In genomic region chr1:151492120-151492519, GRCh38 we compare ENCODE assay signal across 23 cellular contexts. TPM values are rescaled to one million over a fixed set of nuclear protein-coding genes. Genes with fewer than 3 reads are reported as not detected.
A peak's percentile ranks its signal among the peaks of the same experiment; 100 is the strongest.
DNase-seq lines count a peak whose midpoint lies in the region; ATAC-seq, FAIRE-seq and TF ChIP-seq lines count a peak whose summit lies in the region.
"Had no signal": no experiment of that assay in that cellular context is flagged by ENCODE, and none has a peak within 500 bp of the region (broad histone marks: within the 10 kb centered on the region; RNA-seq: fewer than 3 reads in every experiment).

No MANE protein-coding gene starts in this region.

- TF ChIP-seq POLR2A in HepG2 (IDR thresholded peaks at IDR 0.05; ENCODE audit: insufficient read depth in 1 of 2, low read depth in 2 of 2, low read length in 2 of 2) (no peak), right lobe of liver (IDR thresholded peaks at IDR 0.05) (no peak)

- H3K27me3 ChIP-seq in HepG2 (ENCODE audit: control insufficient read depth in 1 of 2, insufficient read depth in 2 of 2, low read length in 2 of 2), result no peaks in the 10 kb centered on the region
- H3K27me3 ChIP-seq in right lobe of liver, result no peaks in the 10 kb centered on the region
- H3K27me3 ChIP-seq in neuronal stem cell (ENCODE audit: control insufficient read depth in 3 of 3, insufficient read depth in 3 of 3, low read depth in 1 of 3, low read length in 3 of 3), result peaks cover 0 to 2% (median 0%) of the 10 kb centered on the region in 3 experiments
- H3K27me3 ChIP-seq: BLaER1, MG63, SJSA1 had no signal

- TF ChIP-seq RAD21 in HepG2 (CRISPR knock-in tag; IDR thresholded peaks at IDR 0.05), result no peak

- no peak overlapping the region for H3K18ac ChIP-seq in neuronal stem cell (ENCODE audit: low read length)

- no peaks in the 10 kb centered on the region for H4K20me1 ChIP-seq in HepG2 (ENCODE audit: insufficient read depth, low read length)
- H4K20me1 ChIP-seq: BLaER1 had no signal

- no peak overlapping the region for H3K4me3 Mint-ChIP-seq in endothelial cell (ENCODE audit: unreplicated experiment)
- H3K4me3 Mint-ChIP-seq: CD4-positive, alpha-beta T cell had no signal

- peaks cover 3% of the 10 kb centered on the region for H3K27me3 Mint-ChIP-seq in endothelial cell (ENCODE audit: unreplicated experiment)
- H3K27me3 Mint-ChIP-seq: CD4-positive, alpha-beta T cell had no signal

- no peak overlapping the region for H2AFZ ChIP-seq in HepG2 (ENCODE audit: low read length)
- H2AFZ ChIP-seq in neuronal stem cell (ENCODE audit: low read length), result no peak overlapping the region

- CTCF ChIA-PET in HepG2 (lab: Yijun Ruan, JAX; ENCODE audit: low intra/inter-chr PET ratio, low total read pairs), result no interaction called here

- no peaks in the 10 kb centered on the region for H3K79me2 ChIP-seq in HepG2 (ENCODE audit: insufficient read depth, low read length)

- H3K9me3 Mint-ChIP-seq in endothelial cell (ENCODE audit: unreplicated experiment), result no peaks in the 10 kb centered on the region
- H3K9me3 Mint-ChIP-seq: CD4-positive, alpha-beta T cell had no signal

- no peak overlapping the region for H2BK5ac ChIP-seq in neuronal stem cell (ENCODE audit: low read length)

- 0% methylated on average over 1 of the region's 1 CpG for WGBS in HepG2 (ENCODE audit: low lambda C conversion rate)
- WGBS in right lobe of liver (ENCODE audit: insufficient coverage, low coverage, low lambda C conversion rate, missing lambda C conversion rate), result 57% methylated on average over 1 of the region's 1 CpG
- no CpG with 5 or more reads among the region's 1 CpG for WGBS in neuronal stem cell (ENCODE audit: extremely low coverage in 2 of 2, insufficient read length in 2 of 2, insufficient replicate concordance in 1 of 2), 2 donors

- H3K36me3 Mint-ChIP-seq in endothelial cell (ENCODE audit: low read depth, unreplicated experiment), result no peaks in the 10 kb centered on the region

- no peak overlapping the region for H3K4me3 ChIP-seq in HepG2 (replicated peaks in 1 of 3; ENCODE audit: insufficient read depth in 1 of 3, low read depth in 2 of 3, low read length in 3 of 3)
- H3K4me3 ChIP-seq in right lobe of liver, result no peak overlapping the region
- no peak overlapping the region for H3K4me3 ChIP-seq in neuronal stem cell (ENCODE audit: low read length in 2 of 2)
- H3K4me3 ChIP-seq: BLaER1, MG63, SJSA1 had no signal

- H3K4me1 Mint-ChIP-seq in endothelial cell (ENCODE audit: unreplicated experiment), result peaks cover 35% of the 10 kb centered on the region

- TF ChIP-seq CTCF in HepG2 (CRISPR knock-in tag; IDR thresholded peaks at IDR 0.05), result no peak
- TF ChIP-seq CTCF in right lobe of liver (IDR thresholded peaks at IDR 0.05), result no peak
- TF ChIP-seq CTCF in endothelial cell (IDR thresholded peaks at IDR 0.05; ENCODE audit: unreplicated experiment), result no peak

- H3K27ac ChIP-seq in HepG2 (ENCODE audit: extremely low read length, insufficient read depth, low read length) (no peak overlapping the region), right lobe of liver (no peak overlapping the region), neuronal stem cell (replicated peaks; ENCODE audit: low read length) (no peak overlapping the region)
- H3K27ac ChIP-seq: BLaER1, HL-60, SJSA1 had no signal

- in situ Hi-C loops in HepG2 (cut with HindIII; ENCODE audit: extremely low pct_ligation_motif_present, low pct_unique_long_range_greater_than_20kb), result no loop called here

- H3K27ac Mint-ChIP-seq in endothelial cell (ENCODE audit: unreplicated experiment), result peak overlapping the region; percentile 95
- H3K27ac Mint-ChIP-seq: CD4-positive, alpha-beta T cell had no signal

- no peak for TF ChIP-seq EP300 in HepG2 (IDR thresholded peaks at IDR 0.05; ENCODE audit: low read depth in 2 of 2, low read length in 2 of 2)
- TF ChIP-seq EP300 in HepG2 (CRISPR knock-in tag; IDR thresholded peaks at IDR 0.05; ENCODE audit: borderline replicate concordance), result no peak

- no peak overlapping the region for H2BK12ac ChIP-seq in neuronal stem cell (ENCODE audit: low read length)

- H3K36me3 ChIP-seq in HepG2 (replicated peaks in 1 of 2; ENCODE audit: control insufficient read depth in 1 of 2, insufficient read depth in 2 of 2, low read length in 2 of 2) (no peaks in the 10 kb centered on the region), right lobe of liver (no peaks in the 10 kb centered on the region), neuronal stem cell (replicated peaks in 1 of 2; ENCODE audit: control insufficient read depth in 2 of 2, insufficient read depth in 2 of 2, low read length in 2 of 2) (no peaks in the 10 kb centered on the region)
- H3K36me3 ChIP-seq: BLaER1, MG63, SJSA1 had no signal

- H3K4me1 ChIP-seq in HepG2 (ENCODE audit: insufficient read depth, low read length) (peaks cover 28% of the 10 kb centered on the region), right lobe of liver (no peaks in the 10 kb centered on the region), neuronal stem cell (ENCODE audit: control insufficient read depth in 2 of 2, insufficient read depth in 1 of 2, low read depth in 1 of 2, low read length in 2 of 2) (peaks cover 3 to 7% of the 10 kb centered on the region in 2 donors)
- H3K4me1 ChIP-seq: BLaER1 had no signal

- H3K9me3 ChIP-seq in HepG2 (ENCODE audit: low read length) (no peaks in the 10 kb centered on the region), right lobe of liver (no peaks in the 10 kb centered on the region), neuronal stem cell (replicated peaks in 1 of 2; ENCODE audit: control insufficient read depth in 2 of 2, insufficient read depth in 1 of 2, low read depth in 1 of 2, low read length in 2 of 2) (no peaks in the 10 kb centered on the region)
- H3K9me3 ChIP-seq: BLaER1, MG63, SJSA1 had no signal

- H3K4ac ChIP-seq in neuronal stem cell (ENCODE audit: low read length), result no peak overlapping the region

- H3K4me2 ChIP-seq in HepG2 (ENCODE audit: low read depth, low read length), result no peak overlapping the region
- H3K4me2 ChIP-seq in neuronal stem cell (ENCODE audit: insufficient read depth, low read length, poor library complexity, severe bottlenecking), result no peak overlapping the region
- H3K4me2 ChIP-seq: BLaER1 had no signal

- no peak for FAIRE-seq in HepG2 (lab: Jason Lieb, UNC)
- FAIRE-seq: GM19239 had no signal

- H2BK15ac ChIP-seq in neuronal stem cell (ENCODE audit: low read length), result no peak overlapping the region

- POLR2A ChIA-PET in HepG2 (lab: Yijun Ruan, JAX), result no interaction called here

- ATAC-seq in HepG2, result no peak; the same call in 2 of the 3 replicates
- ATAC-seq in right lobe of liver, result no peak
- no peak for ATAC-seq in HG02885 (IDR thresholded peaks at IDR 0.05; ENCODE audit: poor library complexity, unreplicated experiment)
- ATAC-seq: HCT116 had no signal

- H2BK120ac ChIP-seq in neuronal stem cell (ENCODE audit: low read depth, low read length), result no peak overlapping the region

- no peak overlapping the region for H4K8ac ChIP-seq in neuronal stem cell (ENCODE audit: low read depth, low read length)

- BruUV-seq in HepG2 (replicated peaks; lab: Mats Ljungman, UMichigan), result no TSS peak

- intact Hi-C loops in HepG2 (cut with micrococcal nuclease; ENCODE audit: unreplicated experiment) (no loop called here), right lobe of liver (cut with DNase I) (no loop called here)

- H3K23ac ChIP-seq in neuronal stem cell (ENCODE audit: low read depth, low read length, poor library complexity), result no peak overlapping the region

- H2AK5ac ChIP-seq in neuronal stem cell (ENCODE audit: low read depth, low read length), result no peak overlapping the region

- H4K91ac ChIP-seq in neuronal stem cell (ENCODE audit: low read depth, low read length, poor library complexity), result no peak overlapping the region

- H3K9ac ChIP-seq in HepG2 (ENCODE audit: insufficient read depth, low read depth, low read length) (no peak overlapping the region), neuronal stem cell (ENCODE audit: low read depth, low read length, poor library complexity) (no peak overlapping the region)
- H3K9ac ChIP-seq: BLaER1 had no signal

- no peak overlapping the region for H3K14ac ChIP-seq in neuronal stem cell (ENCODE audit: low read length)

- DNase-seq in HepG2 (ENCODE audit: low spot score) (no peak), right lobe of liver (no peak), OCI-M1 (lab: John Stamatoyannopoulos, UW) (peak; percentile 51), endothelial cell (ENCODE audit: low spot score) (no peak), pons (ENCODE audit: low spot score) (no peak), neuronal stem cell (ENCODE audit: low spot score) (no peak)
- no peak for DNase-seq in stimulated activated CD4-positive, alpha-beta T cell treated with anti-CD3 and anti-CD28 coated beads, Interleukin-4, amount 100 ng/mL, for 1 hour
- DNase-seq: CD4-positive, alpha-beta T cell; KBM-7; MG63; NCI-H1105 treated with DMSO at 0.1 percent for 48 hours; NCI-H146; NCI-H1930; NCI-H2227 treated with DMSO at 0.1 percent for 48 hours; NCI-H526 treated with DMSO at 0.1 percent for 48 hours; Right ventricle myocardium superior; RPMI8226 had no signal

- no peaks in the 10 kb centered on the region for H3K79me1 ChIP-seq in neuronal stem cell (ENCODE audit: low read depth, low read length)

RNA-seq across cellular contexts. Expression of gene CGN, which starts 19.1 kb away (rescaled TPM):
- total RNA-seq in HepG2 (2016; rRNA removed; fragmentation: Illumina TruSeq; extraction: Trizol) (0.24 and 0.75 TPM in 2 replicates), right lobe of liver (10 to 100 TPM; 15.9 to 65.4 (median 38.6) TPM), endothelial cell (ENCODE audit: unreplicated experiment) (50.7 TPM)
- total RNA-seq in HepG2 (2016; cell fraction: cytosol; rRNA removed; fragmentation: Illumina TruSeq; extraction: Trizol; ENCODE audit: low read depth), result 0.20 and 0.88 TPM in 2 replicates
- 0.10 and 0.67 TPM in 2 replicates for total RNA-seq in HepG2 (2016; cell fraction: insoluble cytoplasmic fraction; rRNA removed; fragmentation: Illumina TruSeq; extraction: Trizol)
- 0.19 and 0.28 TPM in 2 replicates for total RNA-seq in HepG2 (2016; cell fraction: membrane; rRNA removed; fragmentation: Illumina TruSeq; extraction: Trizol)
- 1.3 and 1.6 TPM in 2 replicates for total RNA-seq in HepG2 (2016; cell fraction: nucleus; rRNA removed; fragmentation: Illumina TruSeq; extraction: Trizol)
- polyA plus RNA-seq in HepG2 (2011; rRNA removed), result 0.81 and 1.1 TPM in 2 replicates
- polyA plus RNA-seq in HepG2 (2011; cell fraction: cytosol; rRNA removed), result 0.18 and 0.21 TPM in 2 replicates
- polyA plus RNA-seq in HepG2 (2011; cell fraction: nucleus; rRNA removed), result 3.8 TPM in 2 replicates
- 1.7 and 3.2 TPM in 2 replicates for polyA plus RNA-seq in HepG2 (2012)
- polyA plus RNA-seq in HepG2 (2016; cell fraction: cytosol; fragmentation: Illumina TruSeq; extraction: Trizol; ENCODE audit: low read depth), result 0.03 TPM in 1 of 2 replicates, not detected in the other
- 0.27 and 0.43 TPM in 2 replicates for polyA plus RNA-seq in HepG2 (2016; cell fraction: insoluble cytoplasmic fraction; fragmentation: Illumina TruSeq; extraction: Trizol; ENCODE audit: low read depth)
- 0.03 and 0.10 TPM in 2 replicates for polyA plus RNA-seq in HepG2 (2016; cell fraction: membrane; fragmentation: Illumina TruSeq; extraction: Trizol; ENCODE audit: low read depth)
- 2.3 and 2.8 TPM in 2 replicates for polyA plus RNA-seq in HepG2 (2016; cell fraction: nucleus; fragmentation: Illumina TruSeq; extraction: Trizol; ENCODE audit: insufficient read depth, low read depth)
- polyA minus RNA-seq in HepG2 (2011; rRNA and poly(A)+ RNA removed; ENCODE audit: low replicate concordance), result 0.63 and 2.7 TPM in 2 replicates
- polyA minus RNA-seq in HepG2 (2011; cell fraction: cytosol; rRNA and poly(A)+ RNA removed), result 0.70 TPM in 1 of 2 replicates, not detected in the other
- 2.7 and 3.9 TPM in 2 replicates for polyA minus RNA-seq in HepG2 (2011; cell fraction: nucleus; rRNA and poly(A)+ RNA removed)
- 5.6 TPM for polyA plus RNA-seq in neuronal stem cell (2013, experiment 1 of 2)
- polyA plus RNA-seq in neuronal stem cell (2013, experiment 2 of 2), result 5.6 TPM

RNA-seq across cellular contexts. Expression of gene POGZ, which starts 32.8 kb away (rescaled TPM):
- total RNA-seq in HepG2 (2016; rRNA removed; fragmentation: Illumina TruSeq; extraction: Trizol), result 15.3 and 17.1 TPM in 2 replicates
- total RNA-seq in HepG2 (2016; cell fraction: cytosol; rRNA removed; fragmentation: Illumina TruSeq; extraction: Trizol; ENCODE audit: low read depth), result 3.4 and 3.9 TPM in 2 replicates
- total RNA-seq in HepG2 (2016; cell fraction: insoluble cytoplasmic fraction; rRNA removed; fragmentation: Illumina TruSeq; extraction: Trizol), result 14.3 and 16.4 TPM in 2 replicates
- 7.3 and 9.4 TPM in 2 replicates for total RNA-seq in HepG2 (2016; cell fraction: membrane; rRNA removed; fragmentation: Illumina TruSeq; extraction: Trizol)
- total RNA-seq in HepG2 (2016; cell fraction: nucleus; rRNA removed; fragmentation: Illumina TruSeq; extraction: Trizol), result 26.6 and 27.0 TPM in 2 replicates
- 45.6 and 46.9 TPM in 2 replicates for polyA plus RNA-seq in HepG2 (2011; rRNA removed)
- 14.1 and 15.0 TPM in 2 replicates for polyA plus RNA-seq in HepG2 (2011; cell fraction: cytosol; rRNA removed)
- 85.3 and 95.0 TPM in 2 replicates for polyA plus RNA-seq in HepG2 (2011; cell fraction: nucleus; rRNA removed)
- polyA plus RNA-seq in HepG2 (2012), result 22.9 and 30.0 TPM in 2 replicates
- polyA plus RNA-seq in HepG2 (2016; cell fraction: cytosol; fragmentation: Illumina TruSeq; extraction: Trizol; ENCODE audit: low read depth), result 0.70 and 1.2 TPM in 2 replicates
- 18.4 and 20.8 TPM in 2 replicates for polyA plus RNA-seq in HepG2 (2016; cell fraction: insoluble cytoplasmic fraction; fragmentation: Illumina TruSeq; extraction: Trizol; ENCODE audit: low read depth)
- 2.7 and 2.9 TPM in 2 replicates for polyA plus RNA-seq in HepG2 (2016; cell fraction: membrane; fragmentation: Illumina TruSeq; extraction: Trizol; ENCODE audit: low read depth)
- polyA plus RNA-seq in HepG2 (2016; cell fraction: nucleus; fragmentation: Illumina TruSeq; extraction: Trizol; ENCODE audit: insufficient read depth, low read depth), result 55.5 and 69.5 TPM in 2 replicates
- 103 and 173 TPM in 2 replicates for polyA minus RNA-seq in HepG2 (2011; rRNA and poly(A)+ RNA removed; ENCODE audit: low replicate concordance)
- 25.2 and 28.6 TPM in 2 replicates for polyA minus RNA-seq in HepG2 (2011; cell fraction: cytosol; rRNA and poly(A)+ RNA removed)
- polyA minus RNA-seq in HepG2 (2011; cell fraction: nucleus; rRNA and poly(A)+ RNA removed), result 80.1 and 101 TPM in 2 replicates
- 10 to 100 TPM; 13.5 to 44.9 (median 29.9) TPM for total RNA-seq in right lobe of liver
- total RNA-seq in endothelial cell (ENCODE audit: unreplicated experiment), result 132 TPM
- 60.9 TPM for polyA plus RNA-seq in neuronal stem cell (2013, experiment 1 of 2)
- polyA plus RNA-seq in neuronal stem cell (2013, experiment 2 of 2), result 63.8 TPM

RNA-seq across cellular contexts. Expression of gene TUFT1, which starts 48.0 kb away (rescaled TPM):
- 7.3 and 7.7 TPM in 2 replicates for total RNA-seq in HepG2 (2016; rRNA removed; fragmentation: Illumina TruSeq; extraction: Trizol)
- total RNA-seq in HepG2 (2016; cell fraction: cytosol; rRNA removed; fragmentation: Illumina TruSeq; extraction: Trizol; ENCODE audit: low read depth), result 0.51 and 1.2 TPM in 2 replicates
- total RNA-seq in HepG2 (2016; cell fraction: insoluble cytoplasmic fraction; rRNA removed; fragmentation: Illumina TruSeq; extraction: Trizol), result 6.6 and 6.9 TPM in 2 replicates
- total RNA-seq in HepG2 (2016; cell fraction: membrane; rRNA removed; fragmentation: Illumina TruSeq; extraction: Trizol), result 2.6 and 3.1 TPM in 2 replicates
- 5.0 and 5.2 TPM in 2 replicates for total RNA-seq in HepG2 (2016; cell fraction: nucleus; rRNA removed; fragmentation: Illumina TruSeq; extraction: Trizol)
- 6.4 and 6.7 TPM in 2 replicates for polyA plus RNA-seq in HepG2 (2011; rRNA removed)
- polyA plus RNA-seq in HepG2 (2011; cell fraction: cytosol; rRNA removed), result 4.2 and 5.5 TPM in 2 replicates
- 6.5 and 8.6 TPM in 2 replicates for polyA plus RNA-seq in HepG2 (2011; cell fraction: nucleus; rRNA removed)
- polyA plus RNA-seq in HepG2 (2012), result 5.2 and 6.2 TPM in 2 replicates
- 0.33 and 0.35 TPM in 2 replicates for polyA plus RNA-seq in HepG2 (2016; cell fraction: cytosol; fragmentation: Illumina TruSeq; extraction: Trizol; ENCODE audit: low read depth)
- polyA plus RNA-seq in HepG2 (2016; cell fraction: insoluble cytoplasmic fraction; fragmentation: Illumina TruSeq; extraction: Trizol; ENCODE audit: low read depth), result 5.0 and 5.6 TPM in 2 replicates
- 1.1 TPM in 2 replicates for polyA plus RNA-seq in HepG2 (2016; cell fraction: membrane; fragmentation: Illumina TruSeq; extraction: Trizol; ENCODE audit: low read depth)
- polyA plus RNA-seq in HepG2 (2016; cell fraction: nucleus; fragmentation: Illumina TruSeq; extraction: Trizol; ENCODE audit: insufficient read depth, low read depth), result 7.7 and 10.7 TPM in 2 replicates
- polyA minus RNA-seq in HepG2 (2011; rRNA and poly(A)+ RNA removed; ENCODE audit: low replicate concordance), result 6.3 and 18.3 TPM in 2 replicates
- 3.2 and 3.9 TPM in 2 replicates for polyA minus RNA-seq in HepG2 (2011; cell fraction: cytosol; rRNA and poly(A)+ RNA removed)
- 6.3 and 7.5 TPM in 2 replicates for polyA minus RNA-seq in HepG2 (2011; cell fraction: nucleus; rRNA and poly(A)+ RNA removed)
- total RNA-seq in right lobe of liver, result 1 to 10 TPM; 1.6 to 8.0 (median 3.1) TPM
- total RNA-seq in endothelial cell (ENCODE audit: unreplicated experiment), result 11.2 TPM
- 8.1 TPM for polyA plus RNA-seq in neuronal stem cell (2013, experiment 1 of 2)
- polyA plus RNA-seq in neuronal stem cell (2013, experiment 2 of 2), result 8.3 TPM

Comparison
In these comparisons a context has a peak if more than half of its experiments do, and no peak if none do; other contexts are left out.
1. RNA of gene CGN, which starts 19.1 kb away (total RNA-seq): 50.7 TPM in endothelial cell (single experiment) and 15.9 to 65.4 TPM in right lobe of liver; 0.10 to 1.6 TPM in HepG2; every median in the first group is over 4 times any median in the second.